ENCODE assay signal across 17 cellular contexts in the genomic region with DNA sequence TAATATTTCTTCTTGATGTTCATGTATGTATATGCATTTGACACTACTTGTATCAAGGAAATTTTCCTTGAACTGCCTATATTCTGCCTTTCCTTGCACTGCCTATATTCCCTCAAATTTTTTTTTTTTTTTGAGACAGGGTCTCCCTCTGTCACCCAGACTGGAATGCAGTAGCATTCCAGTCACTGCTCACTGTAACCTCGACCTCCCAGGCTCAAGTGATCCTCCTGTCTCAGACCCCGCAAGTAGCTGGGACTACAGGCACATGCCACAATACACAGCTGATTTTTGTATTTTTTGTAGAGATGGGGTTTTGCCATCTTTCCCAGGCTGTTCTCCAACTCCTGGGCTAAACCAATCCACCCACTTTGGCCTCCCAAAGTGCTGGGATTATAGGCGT. TPM values are rescaled to one million over a fixed set of nuclear protein-coding genes. Genes with fewer than 3 reads are reported as not detected.
DNase-seq lines count a peak whose midpoint lies in the region; ATAC-seq and TF ChIP-seq lines count a peak whose summit lies in the region.
"Had no signal": no experiment of that assay in that cellular context is flagged by ENCODE, and none has a peak within 500 bp of the region (broad histone marks: within the 10 kb centered on the region; RNA-seq: fewer than 3 reads in every experiment).

No MANE protein-coding gene starts in this region.

- H3K27me3 ChIP-seq in iPS-20b (ENCODE audit: insufficient read depth, low read length), result no peaks in the 10 kb centered on the region
- H3K27me3 ChIP-seq: upper lobe of left lung had no signal

- H3K36me3 Mint-ChIP-seq in natural killer cell treated with Interleukin-12 subunit alpha and Interleukin-12 subunit beta and Interleukin-15 and Interleukin-18, amount 100 ng/mL, for 72 hours, result peaks cover 4% of the 10 kb centered on the region
- H3K36me3 Mint-ChIP-seq in natural killer cell (no peaks in the 10 kb centered on the region), type B pancreatic cell (peaks cover 5% of the 10 kb centered on the region)
- H3K36me3 Mint-ChIP-seq in activated naive CD8-positive, alpha-beta T cell treated with anti-CD3 and anti-CD28 coated beads, Interleukin-2, amount 10 ng/mL, durations not matched to agents 7 days and 5 days, result peaks cover 9% of the 10 kb centered on the region

- no peaks in the 10 kb centered on the region for H3K27me3 Mint-ChIP-seq in natural killer cell treated with Interleukin-12 subunit alpha and Interleukin-12 subunit beta and Interleukin-15 and Interleukin-18, amount 100 ng/mL, for 72 hours
- H3K27me3 Mint-ChIP-seq in natural killer cell (ENCODE audit: low read depth in 2 of 2), result peaks cover 0 to 3% of the 10 kb centered on the region in 2 donors
- H3K27me3 Mint-ChIP-seq in activated naive CD8-positive, alpha-beta T cell treated with anti-CD3 and anti-CD28 coated beads, Interleukin-2, amount 10 ng/mL, durations not matched to agents 7 days and 5 days, result no peaks in the 10 kb centered on the region
- no peaks in the 10 kb centered on the region for H3K27me3 Mint-ChIP-seq in type B pancreatic cell

- peaks cover 21% of the 10 kb centered on the region; the same call in 1 of the 2 replicates for H3K4me1 ChIP-seq in iPS-20b (ENCODE audit: insufficient read depth, low read length)

- H3K4me1 Mint-ChIP-seq in natural killer cell treated with Interleukin-12 subunit alpha and Interleukin-12 subunit beta and Interleukin-15 and Interleukin-18, amount 100 ng/mL, for 72 hours (ENCODE audit: low read depth in 2 of 2), result peaks cover 48 to 51% of the 10 kb centered on the region in 2 donors
- H3K4me1 Mint-ChIP-seq in natural killer cell (peaks cover 46 to 50% of the 10 kb centered on the region in 2 donors), type B pancreatic cell (ENCODE audit: unreplicated experiment) (peaks cover 59% of the 10 kb centered on the region)
- H3K4me1 Mint-ChIP-seq in activated naive CD8-positive, alpha-beta T cell treated with anti-CD3 and anti-CD28 coated beads, Interleukin-2, amount 10 ng/mL, durations not matched to agents 7 days and 5 days, result peaks cover 46% of the 10 kb centered on the region

- TF ChIP-seq CTCF in natural killer cell (IDR thresholded peaks at IDR 0.05) (no peak), type B pancreatic cell (conservative IDR thresholded peaks at IDR 0.05) (no peak)

- no peaks in the 10 kb centered on the region for H3K9me3 Mint-ChIP-seq in natural killer cell treated with Interleukin-12 subunit alpha and Interleukin-12 subunit beta and Interleukin-15 and Interleukin-18, amount 100 ng/mL, for 72 hours
- H3K9me3 Mint-ChIP-seq in natural killer cell (no peaks in the 10 kb centered on the region), type B pancreatic cell (peaks cover 5% of the 10 kb centered on the region)
- no peaks in the 10 kb centered on the region for H3K9me3 Mint-ChIP-seq in activated naive CD8-positive, alpha-beta T cell treated with anti-CD3 and anti-CD28 coated beads, Interleukin-2, amount 10 ng/mL, durations not matched to agents 7 days and 5 days

- H3K27ac Mint-ChIP-seq in natural killer cell treated with Interleukin-12 subunit alpha and Interleukin-12 subunit beta and Interleukin-15 and Interleukin-18, amount 100 ng/mL, for 72 hours, result peak overlapping the region; percentile 26 to 78
- H3K27ac Mint-ChIP-seq in natural killer cell, result no peak overlapping the region
- H3K27ac Mint-ChIP-seq in activated naive CD8-positive, alpha-beta T cell treated with anti-CD3 and anti-CD28 coated beads, Interleukin-2, amount 10 ng/mL, durations not matched to agents 7 days and 5 days, result no peak overlapping the region
- H3K27ac Mint-ChIP-seq in type B pancreatic cell, result peak overlapping the region; percentile 90

- peak overlapping the region; percentile 92; the same call in 1 of the 2 replicates for H3K4me3 ChIP-seq in iPS-20b (ENCODE audit: low read length)
- H3K4me3 ChIP-seq: lung had no signal

- peaks cover 60% of the 10 kb centered on the region; the same call in 1 of the 2 replicates for H3K36me3 ChIP-seq in iPS-20b (ENCODE audit: insufficient read depth, low read depth, low read length)

- H3K27ac ChIP-seq in iPS-20b (ENCODE audit: low read length), result no peak overlapping the region

- ATAC-seq in natural killer cell treated with Interleukin-12 subunit alpha and Interleukin-12 subunit beta and Interleukin-15 and Interleukin-18, amount 100 ng/mL, for 72 hours, result no peak
- ATAC-seq in natural killer cell, result no peak
- no peak for ATAC-seq in activated naive CD8-positive, alpha-beta T cell treated with anti-CD3 and anti-CD28 coated beads, Interleukin-2, amount 10 ng/mL, durations not matched to agents 7 days and 5 days (ENCODE audit: low read depth)

- H3K9ac ChIP-seq in iPS-20b (ENCODE audit: low read depth, low read length), result peak overlapping the region; percentile 94; the same call in 1 of the 2 replicates

- H3K9me3 ChIP-seq in iPS-20b (ENCODE audit: insufficient read depth, low read depth, low read length), result no peaks in the 10 kb centered on the region
- H3K9me3 ChIP-seq: upper lobe of left lung had no signal

- intact Hi-C loops in natural killer cell (cut with micrococcal nuclease), result no loop called here

- no peak for DNase-seq in natural killer cell treated with Interleukin-12 subunit alpha and Interleukin-12 subunit beta and Interleukin-15 and Interleukin-18, amount 100 ng/mL, for 72 hours (ENCODE audit: low spot score)
- DNase-seq in natural killer cell, result no peak
- no peak for DNase-seq in activated naive CD8-positive, alpha-beta T cell treated with anti-CD3 and anti-CD28 coated beads, Interleukin-2, amount 10 ng/mL, durations not matched to agents 7 days and 5 days
- DNase-seq in type B pancreatic cell (ENCODE audit: extremely low spot score, unreplicated experiment), result no peak
- DNase-seq in NCI-H2081 treated with DMSO at 0.1 percent for 48 hours (lab: John Stamatoyannopoulos, UW), result no peak
- DNase-seq in SK-N-DZ (ENCODE audit: low spot score), result no peak
- no peak for DNase-seq in activated CD4-positive, CD25-positive, alpha-beta regulatory T cell (lab: John Stamatoyannopoulos, UW)
- DNase-seq: AML-193; H7; head of caudate nucleus; KBM-7; NCI-H2029; NK-92 treated with Interleukin-12 subunit alpha and Interleukin-12 subunit beta, amount 100 ng/mL, for 24 hours; retina; upper lobe of left lung had no signal

- H3K4me3 Mint-ChIP-seq in natural killer cell treated with Interleukin-12 subunit alpha and Interleukin-12 subunit beta and Interleukin-15 and Interleukin-18, amount 100 ng/mL, for 72 hours, result peak overlapping the region; percentile 22
- H3K4me3 Mint-ChIP-seq in natural killer cell, result no peak overlapping the region
- H3K4me3 Mint-ChIP-seq in activated naive CD8-positive, alpha-beta T cell treated with anti-CD3 and anti-CD28 coated beads, Interleukin-2, amount 10 ng/mL, durations not matched to agents 7 days and 5 days, result peak overlapping the region; percentile 28
- peak overlapping the region; percentile 65 for H3K4me3 Mint-ChIP-seq in type B pancreatic cell

- POLR2A ChIA-PET in activated naive CD8-positive, alpha-beta T cell treated with anti-CD3 and anti-CD28 coated beads, Interleukin-2, amount 10 ng/mL, durations not matched to agents 7 days and 5 days (lab: Charles Lee), result no interaction called here

RNA-seq across cellular contexts. Expression of a gene that starts 4.1 kb away (rescaled TPM):
- total RNA-seq in natural killer cell treated with Interleukin-12 subunit alpha and Interleukin-12 subunit beta and Interleukin-15 and Interleukin-18, amount 100 ng/mL, for 72 hours, result 100 to 1,000 TPM in 1 of 2 donors, 10 to 100 TPM in 1; 81.2 to 102 TPM
- total RNA-seq in natural killer cell, result 100 to 1,000 TPM in 1 of 3 donors, 10 to 100 TPM in 2; 53.0 to 105 (median 85.8) TPM
- total RNA-seq in activated naive CD8-positive, alpha-beta T cell treated with anti-CD3 and anti-CD28 coated beads, Interleukin-2, amount 10 ng/mL, durations not matched to agents 7 days and 5 days, result 10 to 100 TPM; 46.9 to 51.8 TPM
- 128 and 148 TPM in 2 replicates for total RNA-seq in type B pancreatic cell (ENCODE audit: low replicate concordance)
- polyA plus RNA-seq in SK-N-DZ (2014; cell fraction: cytosol; rRNA removed), result 142 and 159 TPM in 2 replicates
- 106 and 131 TPM in 2 replicates for polyA plus RNA-seq in SK-N-DZ (2014; cell fraction: nucleus; rRNA removed)

Comparison
In these comparisons a context has a peak if more than half of its experiments do, and no peak if none do; other contexts are left out.
1. H3K27ac Mint-ChIP-seq: peak in natural killer cell treated with Interleukin-12 subunit alpha and Interleukin-12 subunit beta and Interleukin-15 and Interleukin-18, amount 100 ng/mL, for 72 hours (2 of 2) and type B pancreatic cell (single experiment); none in natural killer cell (0 of 2) and activated naive CD8-positive, alpha-beta T cell treated with anti-CD3 and anti-CD28 coated beads, Interleukin-2, amount 10 ng/mL, durations not matched to agents 7 days and 5 days (single experiment).